In genomic region chr11:72585762-72586590, GRCh38 we compare ENCODE assay signal across 8 cellular contexts.
DNase-seq lines count a peak whose midpoint lies in the region; ATAC-seq and TF ChIP-seq lines count a peak whose summit lies in the region.

No MANE protein-coding gene starts in this region.

- POLR2A ChIA-PET in CD8-positive, alpha-beta memory T cell (lab: Charles Lee): no interaction called here

- H3K4me1 ChIP-seq in CD8-positive, alpha-beta memory T cell (ENCODE audit: insufficient read depth, low read length): peaks cover 30% of the 10 kb centered on the region

- peak overlapping the region; percentile 85 to 91 (median 91) for H3K4me3 Mint-ChIP-seq in CD8-positive, alpha-beta memory T cell
- peak overlapping the region; percentile 90 for H3K4me3 Mint-ChIP-seq in memory B cell

- ATAC-seq in memory B cell (ENCODE audit: low read depth): peak; percentile 67
- no peak for ATAC-seq in HG02870 (IDR thresholded peaks at IDR 0.05; ENCODE audit: unreplicated experiment)

- H3K27ac Mint-ChIP-seq in CD8-positive, alpha-beta memory T cell: peak overlapping the region in 6 of 8 donors; percentile 35 to 96 (median 59)
- H3K27ac Mint-ChIP-seq in memory B cell: no peak overlapping the region

- DNase-seq in CD8-positive, alpha-beta memory T cell: peak; percentile 44 to 67 (median 61)
- DNase-seq in HFF-Myc (ENCODE audit: extremely low read depth, low read depth) (peak; percentile 37), NCI-H524 treated with DMSO at 0.1 percent for 48 hours (lab: John Stamatoyannopoulos, UW) (peak; percentile 9), dermis microvascular lymphatic vessel endothelial cell (ENCODE audit: low read depth in 2 of 2) (peak; percentile 40 to 67), memory B cell (ENCODE audit: low spot score in 2 of 2) (peak; percentile 74 to 80)
- peak; percentile 56 to 65 for DNase-seq in activated CD4-positive, alpha-beta T cell treated with anti-CD3 and anti-CD28 coated beads, Interleukin-2, amount 50 U/mL, for 48 hours
- DNase-seq in stimulated activated CD8-positive, alpha-beta memory T cell treated with anti-CD3 and anti-CD28 coated beads, Interleukin-4, amount 100 ng/mL, for 48 hours: peak; percentile 71

- peak overlapping the region; percentile 55 for H3K4me3 ChIP-seq in CD8-positive, alpha-beta memory T cell (ENCODE audit: low read length)
- H3K4me3 ChIP-seq in HFF-Myc (replicated peaks; ENCODE audit: low read depth, low read length): no peak overlapping the region

- H3K9me3 Mint-ChIP-seq in CD8-positive, alpha-beta memory T cell: no peaks in the 10 kb centered on the region
- no peaks in the 10 kb centered on the region for H3K9me3 Mint-ChIP-seq in memory B cell

- TF ChIP-seq CTCF in HFF-Myc (IDR thresholded peaks at IDR 0.05; ENCODE audit: low read depth, low read length, missing control alignments): peak; percentile 83

- H3K36me3 ChIP-seq in CD8-positive, alpha-beta memory T cell (ENCODE audit: insufficient read depth, low read length): no peaks in the 10 kb centered on the region

- H3K4me1 Mint-ChIP-seq in CD8-positive, alpha-beta memory T cell: peaks cover 34 to 40% (median 36%) of the 10 kb centered on the region in 3 donors
- peaks cover 20% of the 10 kb centered on the region for H3K4me1 Mint-ChIP-seq in memory B cell

- peaks cover 0 to 5% (median 0%) of the 10 kb centered on the region in 3 donors for H3K36me3 Mint-ChIP-seq in CD8-positive, alpha-beta memory T cell
- H3K36me3 Mint-ChIP-seq in memory B cell: no peaks in the 10 kb centered on the region

- H3K9me3 ChIP-seq in CD8-positive, alpha-beta memory T cell (ENCODE audit: low read length): no peaks in the 10 kb centered on the region

- no peak overlapping the region for H3K27ac ChIP-seq in CD8-positive, alpha-beta memory T cell (ENCODE audit: low read depth, low read length)

- H3K27me3 Mint-ChIP-seq in CD8-positive, alpha-beta memory T cell: peaks cover 32 to 40% of the 10 kb centered on the region in 2 donors
- peaks cover 2% of the 10 kb centered on the region for H3K27me3 Mint-ChIP-seq in memory B cell

- peaks cover 20% of the 10 kb centered on the region for H3K27me3 ChIP-seq in CD8-positive, alpha-beta memory T cell (ENCODE audit: insufficient read depth, low read length, poor library complexity, severe bottlenecking)

- CTCF ChIA-PET in CD8-positive, alpha-beta memory T cell (lab: Charles Lee): interaction anchor here (0.6 to 4.2 kb wide), 16 partner anchors 11 to 141 kb away, joined by 3 to 28 read pairs (median 3); no protein-coding TSS in a partner anchor

Comparison
In these comparisons a context has a peak if more than half of its experiments do, and no peak if none do; other contexts are left out.
1. DNase-seq: peak in every context shown above with its lines; median percentile 77 in memory B cell; 71 in stimulated activated CD8-positive, alpha-beta memory T cell treated with anti-CD3 and anti-CD28 coated beads, Interleukin-4, amount 100 ng/mL, for 48 hours; 61 in CD8-positive, alpha-beta memory T cell; 60 in activated CD4-positive, alpha-beta T cell treated with anti-CD3 and anti-CD28 coated beads, Interleukin-2, amount 50 U/mL, for 48 hours; 54 in dermis microvascular lymphatic vessel endothelial cell; 37 in HFF-Myc; 9 in NCI-H524 treated with DMSO at 0.1 percent for 48 hours.